Comparison of ENCODE assay signal across 26 cellular contexts in genomic region chr6:159778542-159778941, GRCh38. TPM values are rescaled to one million over a fixed set of nuclear protein-coding genes. Genes with fewer than 3 reads are reported as not detected.
DNase-seq lines count a peak whose midpoint lies in the region; ATAC-seq lines count a peak whose summit lies in the region.
"Had no signal": no experiment of that assay in that cellular context is flagged by ENCODE, and none has a peak within 500 bp of the region (broad histone marks: within the 10 kb centered on the region; RNA-seq: fewer than 3 reads in every experiment).

No MANE protein-coding gene starts in this region.

- H3K4me3 Mint-ChIP-seq in activated T-cell treated with anti-CD3 and anti-CD28 coated beads, Interleukin-2, amount 50 U/mL, for 72 hours = no peak overlapping the region
- no peak overlapping the region for H3K4me3 Mint-ChIP-seq in activated T-cell treated with anti-CD3 and anti-CD28 coated beads, Interleukin-2, amount 50 U/mL, for 4 hours
- no peak overlapping the region for H3K4me3 Mint-ChIP-seq in activated naive CD8-positive, alpha-beta T cell treated with anti-CD3 and anti-CD28 coated beads for 36 hours
- H3K4me3 Mint-ChIP-seq: activated CD4-positive, alpha-beta memory T cell treated with anti-CD3 and anti-CD28 coated beads for 36 hours; nephron; WTC11 had no signal

- H3K27me3 Mint-ChIP-seq in activated T-cell treated with anti-CD3 and anti-CD28 coated beads, Interleukin-2, amount 50 U/mL, for 72 hours (ENCODE audit: low read depth) = no peaks in the 10 kb centered on the region
- no peaks in the 10 kb centered on the region for H3K27me3 Mint-ChIP-seq in activated T-cell treated with anti-CD3 and anti-CD28 coated beads, Interleukin-2, amount 50 U/mL, for 4 hours (ENCODE audit: low read depth)
- no peaks in the 10 kb centered on the region for H3K27me3 Mint-ChIP-seq in activated naive CD8-positive, alpha-beta T cell treated with anti-CD3 and anti-CD28 coated beads for 36 hours
- H3K27me3 Mint-ChIP-seq: activated CD4-positive, alpha-beta memory T cell treated with anti-CD3 and anti-CD28 coated beads for 36 hours had no signal

- no peaks in the 10 kb centered on the region for H3K9me3 Mint-ChIP-seq in activated T-cell treated with anti-CD3 and anti-CD28 coated beads, Interleukin-2, amount 50 U/mL, for 72 hours
- H3K9me3 Mint-ChIP-seq in activated T-cell treated with anti-CD3 and anti-CD28 coated beads, Interleukin-2, amount 50 U/mL, for 4 hours = no peaks in the 10 kb centered on the region
- H3K9me3 Mint-ChIP-seq in activated naive CD8-positive, alpha-beta T cell treated with anti-CD3 and anti-CD28 coated beads for 36 hours = no peaks in the 10 kb centered on the region
- H3K9me3 Mint-ChIP-seq: activated CD4-positive, alpha-beta memory T cell treated with anti-CD3 and anti-CD28 coated beads for 36 hours; nephron; WTC11 had no signal

- no peak for ATAC-seq in activated T-cell treated with anti-CD3 and anti-CD28 coated beads, Interleukin-2, amount 50 U/mL, for 72 hours (replicated peaks in 1 of 2)
- no peak for ATAC-seq in activated T-cell treated with anti-CD3 and anti-CD28 coated beads, Interleukin-2, amount 50 U/mL, for 4 hours
- ATAC-seq in left colon = peak; percentile 35
- ATAC-seq: body of pancreas, right cardiac atrium, Right ventricle myocardium inferior, WTC11 had no signal

- intact Hi-C loops in left colon (cut with DNase I, micrococcal nuclease) = no loop called here

- peak overlapping the region; percentile 70 for H3K27ac Mint-ChIP-seq in activated T-cell treated with anti-CD3 and anti-CD28 coated beads, Interleukin-2, amount 50 U/mL, for 72 hours
- H3K27ac Mint-ChIP-seq in activated naive CD8-positive, alpha-beta T cell treated with anti-CD3 and anti-CD28 coated beads for 36 hours = peak overlapping the region; percentile 30
- H3K27ac Mint-ChIP-seq: activated CD4-positive, alpha-beta memory T cell treated with anti-CD3 and anti-CD28 coated beads for 36 hours; nephron had no signal

- peaks cover 16 to 41% of the 10 kb centered on the region in 2 donors for H3K36me3 Mint-ChIP-seq in activated T-cell treated with anti-CD3 and anti-CD28 coated beads, Interleukin-2, amount 50 U/mL, for 72 hours (ENCODE audit: insufficient read depth in 2 of 2)
- H3K36me3 Mint-ChIP-seq in activated T-cell treated with anti-CD3 and anti-CD28 coated beads, Interleukin-2, amount 50 U/mL, for 4 hours (ENCODE audit: insufficient read depth) = peaks cover 54% of the 10 kb centered on the region
- H3K36me3 Mint-ChIP-seq in activated naive CD8-positive, alpha-beta T cell treated with anti-CD3 and anti-CD28 coated beads for 36 hours = peaks cover 38% of the 10 kb centered on the region

- peaks cover 26% of the 10 kb centered on the region for H3K4me1 Mint-ChIP-seq in activated T-cell treated with anti-CD3 and anti-CD28 coated beads, Interleukin-2, amount 50 U/mL, for 72 hours (ENCODE audit: low read depth)
- H3K4me1 Mint-ChIP-seq in activated T-cell treated with anti-CD3 and anti-CD28 coated beads, Interleukin-2, amount 50 U/mL, for 4 hours (ENCODE audit: low read depth) = peaks cover 14% of the 10 kb centered on the region
- H3K4me1 Mint-ChIP-seq in activated naive CD8-positive, alpha-beta T cell treated with anti-CD3 and anti-CD28 coated beads for 36 hours = peaks cover 25% of the 10 kb centered on the region
- H3K4me1 Mint-ChIP-seq: nephron, WTC11 had no signal

- DNase-seq in activated T-cell treated with anti-CD3 and anti-CD28 coated beads, Interleukin-2, amount 50 U/mL, for 72 hours = no peak
- DNase-seq in activated T-cell treated with anti-CD3 and anti-CD28 coated beads, Interleukin-2, amount 50 U/mL, for 4 hours = no peak
- no peak for DNase-seq in activated naive CD8-positive, alpha-beta T cell treated with anti-CD3 and anti-CD28 coated beads for 36 hours
- no peak for DNase-seq in left colon
- no peak for DNase-seq in NCI-H446 (lab: John Stamatoyannopoulos, UW)
- DNase-seq in NCI-H1436 treated with DMSO at 0.1 percent for 48 hours (lab: John Stamatoyannopoulos, UW) = no peak
- no peak for DNase-seq in anterior cingulate cortex (lab: John Stamatoyannopoulos, UW)
- DNase-seq: activated CD4-positive, alpha-beta memory T cell treated with anti-CD3 and anti-CD28 coated beads for 36 hours; activated gamma-delta T cell; body of pancreas; COR-L47; DND-41; H7; midbrain; NCI-H1105; NCI-H2029; NCI-H226; NCI-H748 treated with DMSO at 0.1 percent for 48 hours; right cardiac atrium; stimulated activated CD4-positive, alpha-beta T cell treated with anti-CD3 and anti-CD28 coated beads, Interleukin-2, amount 100 ng/mL, for 24 hours; T1000; tibial artery had no signal

RNA-seq across cellular contexts. Expression of gene TCP1, which starts 10.9 kb away (rescaled TPM):
- 100 to 1,000 TPM; 267 to 291 TPM for total RNA-seq in activated T-cell treated with anti-CD3 and anti-CD28 coated beads, Interleukin-2, amount 50 U/mL, for 72 hours
- 100 to 1,000 TPM; 623 to 691 (median 686) TPM for total RNA-seq in activated T-cell treated with anti-CD3 and anti-CD28 coated beads, Interleukin-2, amount 50 U/mL, for 4 hours
- 100 to 1,000 TPM; 627 to 631 TPM for total RNA-seq in activated naive CD8-positive, alpha-beta T cell treated with anti-CD3 and anti-CD28 coated beads for 36 hours
- total RNA-seq in left colon = 100 to 1,000 TPM; 165 to 172 TPM

RNA-seq across cellular contexts. Expression of gene MRPL18, which starts 11.7 kb away (rescaled TPM):
- 10 to 100 TPM; 58.5 to 60.5 TPM for total RNA-seq in activated T-cell treated with anti-CD3 and anti-CD28 coated beads, Interleukin-2, amount 50 U/mL, for 72 hours
- 100 to 1,000 TPM in 2 of 3 donors, 10 to 100 TPM in 1; 99.8 to 111 (median 101) TPM for total RNA-seq in activated T-cell treated with anti-CD3 and anti-CD28 coated beads, Interleukin-2, amount 50 U/mL, for 4 hours
- total RNA-seq in activated naive CD8-positive, alpha-beta T cell treated with anti-CD3 and anti-CD28 coated beads for 36 hours = 100 to 1,000 TPM; 106 to 108 TPM
- 10 to 100 TPM; 66.9 to 72.5 TPM for total RNA-seq in left colon

RNA-seq across cellular contexts. Expression of gene ACAT2, which starts 16.7 kb away (rescaled TPM):
- total RNA-seq in activated T-cell treated with anti-CD3 and anti-CD28 coated beads, Interleukin-2, amount 50 U/mL, for 72 hours = 10 to 100 TPM; 44.3 to 53.1 TPM
- 10 to 100 TPM; 37.2 to 49.0 (median 44.1) TPM for total RNA-seq in activated T-cell treated with anti-CD3 and anti-CD28 coated beads, Interleukin-2, amount 50 U/mL, for 4 hours
- total RNA-seq in activated naive CD8-positive, alpha-beta T cell treated with anti-CD3 and anti-CD28 coated beads for 36 hours = 10 to 100 TPM; 67.8 to 68.4 TPM
- total RNA-seq in left colon = 100 to 1,000 TPM in 1 of 2 donors, 10 to 100 TPM in 1; 72.8 to 114 TPM

RNA-seq across cellular contexts. Expression of gene PNLDC1, which starts 21.5 kb away (rescaled TPM):
- under 1 TPM; 0.37 to 0.62 TPM for total RNA-seq in activated T-cell treated with anti-CD3 and anti-CD28 coated beads, Interleukin-2, amount 50 U/mL, for 72 hours
- total RNA-seq in activated T-cell treated with anti-CD3 and anti-CD28 coated beads, Interleukin-2, amount 50 U/mL, for 4 hours = 1 to 10 TPM in 1 of 3 donors, under 1 TPM in 2; 0.14 to 2.0 (median 0.30) TPM
- under 1 TPM in 1 of 2 experiments, not detected in 1; 0.31 TPM for total RNA-seq in activated naive CD8-positive, alpha-beta T cell treated with anti-CD3 and anti-CD28 coated beads for 36 hours
- total RNA-seq in left colon = not detected
- total RNA-seq: cerebellum, H7 had no signal

RNA-seq across cellular contexts. Expression of gene WTAP, which starts 51.2 kb away (rescaled TPM):
- total RNA-seq in activated T-cell treated with anti-CD3 and anti-CD28 coated beads, Interleukin-2, amount 50 U/mL, for 72 hours = 100 to 1,000 TPM; 108 to 109 TPM
- total RNA-seq in activated T-cell treated with anti-CD3 and anti-CD28 coated beads, Interleukin-2, amount 50 U/mL, for 4 hours = 100 to 1,000 TPM; 103 to 108 (median 104) TPM
- 100 to 1,000 TPM in 1 of 2 experiments, 10 to 100 TPM in 1; 98.3 to 101 TPM for total RNA-seq in activated naive CD8-positive, alpha-beta T cell treated with anti-CD3 and anti-CD28 coated beads for 36 hours
- 10 to 100 TPM; 73.4 to 79.3 TPM for total RNA-seq in left colon
